In genomic region chr19:2551172-2551863, GRCh38 we compare ENCODE assay signal across 18 cellular contexts.
DNase-seq lines count a peak whose midpoint lies in the region; ATAC-seq, FAIRE-seq and TF ChIP-seq lines count a peak whose summit lies in the region.
"Had no signal": no experiment of that assay in that cellular context is flagged by ENCODE, and none has a peak within 500 bp of the region (broad histone marks: within the 10 kb centered on the region; RNA-seq: fewer than 3 reads in every experiment).

No MANE protein-coding gene starts in this region.

- H3K27ac ChIP-seq in layer of hippocampus (ENCODE audit: low read depth, low read length), result peak overlapping the region; percentile 71
- peak overlapping the region; percentile 93 for H3K27ac ChIP-seq in temporal lobe (ENCODE audit: low read depth, low read length)

- no peaks in the 10 kb centered on the region for H3K9me3 Mint-ChIP-seq in activated T-helper 17 cell treated with anti-CD3 and anti-CD28 coated beads, Interleukin-2, amount 50 U/mL, for 72 hours
- H3K9me3 Mint-ChIP-seq: activated CD4-positive, alpha-beta memory T cell treated with anti-CD3 and anti-CD28 coated beads for 36 hours; activated naive CD4-positive, alpha-beta T cell treated with anti-CD3 and anti-CD28 coated beads, Interleukin-2, amount 50 U/mL, for 72 hours; CD4-positive, alpha-beta memory T cell; immature natural killer cell had no signal

- intact Hi-C loops in Right ventricle myocardium inferior (cut with DNase I) (no loop called here), left ventricle myocardium superior (cut with micrococcal nuclease) (no loop called here)

- FAIRE-seq in GM12892 (lab: Jason Lieb, UNC), result no peak

- no peaks in the 10 kb centered on the region for H3K27me3 Mint-ChIP-seq in activated T-helper 17 cell treated with anti-CD3 and anti-CD28 coated beads, Interleukin-2, amount 50 U/mL, for 72 hours
- H3K27me3 Mint-ChIP-seq: activated CD4-positive, alpha-beta memory T cell treated with anti-CD3 and anti-CD28 coated beads for 36 hours; CD4-positive, alpha-beta memory T cell; naive thymus-derived CD4-positive, alpha-beta T cell had no signal

- ATAC-seq in Right ventricle myocardium inferior (no peak), left ventricle myocardium superior (no peak)
- ATAC-seq in activated T-helper 17 cell treated with anti-CD3 and anti-CD28 coated beads, Interleukin-2, amount 50 U/mL, for 72 hours (replicated peaks), result no peak
- ATAC-seq: activated naive CD4-positive, alpha-beta T cell treated with anti-CD3 and anti-CD28 coated beads, Interleukin-2, amount 50 U/mL, for 72 hours; naive thymus-derived CD4-positive, alpha-beta T cell had no signal

- no peak overlapping the region for H3K27ac Mint-ChIP-seq in activated T-helper 17 cell treated with anti-CD3 and anti-CD28 coated beads, Interleukin-2, amount 50 U/mL, for 72 hours
- H3K27ac Mint-ChIP-seq: activated CD4-positive, alpha-beta memory T cell treated with anti-CD3 and anti-CD28 coated beads for 36 hours; activated naive CD4-positive, alpha-beta T cell treated with anti-CD3 and anti-CD28 coated beads, Interleukin-2, amount 50 U/mL, for 72 hours; progenitor cell of endocrine pancreas had no signal

- TF ChIP-seq POLR2A in GM12892 (IDR thresholded peaks at IDR 0.05; ENCODE audit: low read depth, low read length), result no peak

- H3K4me1 Mint-ChIP-seq in activated T-helper 17 cell treated with anti-CD3 and anti-CD28 coated beads, Interleukin-2, amount 50 U/mL, for 72 hours, result peaks cover 17% of the 10 kb centered on the region

- H3K4me3 Mint-ChIP-seq in activated T-helper 17 cell treated with anti-CD3 and anti-CD28 coated beads, Interleukin-2, amount 50 U/mL, for 72 hours, result peak overlapping the region; percentile 49
- H3K4me3 Mint-ChIP-seq: activated CD4-positive, alpha-beta memory T cell treated with anti-CD3 and anti-CD28 coated beads for 36 hours had no signal

- no peaks in the 10 kb centered on the region for H3K27me3 ChIP-seq in layer of hippocampus (ENCODE audit: control insufficient read depth, insufficient read depth, low read length)
- H3K27me3 ChIP-seq: spleen, testis had no signal

- H3K36me3 Mint-ChIP-seq in activated T-helper 17 cell treated with anti-CD3 and anti-CD28 coated beads, Interleukin-2, amount 50 U/mL, for 72 hours (ENCODE audit: low read depth), result no peaks in the 10 kb centered on the region
- H3K36me3 Mint-ChIP-seq: activated naive CD4-positive, alpha-beta T cell treated with anti-CD3 and anti-CD28 coated beads, Interleukin-2, amount 50 U/mL, for 72 hours; CD4-positive, alpha-beta memory T cell; immature natural killer cell; naive thymus-derived CD4-positive, alpha-beta T cell had no signal

- DNase-seq in Right ventricle myocardium inferior (ENCODE audit: missing footprints) (peak; percentile 48), left ventricle myocardium superior (no peak), DMS153 (lab: John Stamatoyannopoulos, UW) (no peak), NCI-H510A treated with DMSO at 0.1 percent for 48 hours (lab: John Stamatoyannopoulos, UW) (no peak), GM12892 (ENCODE audit: insufficient read length) (no peak)
- DNase-seq: ACHN; activated CD4-positive, alpha-beta memory T cell treated with anti-CD3 and anti-CD28 coated beads for 36 hours; CD4-positive, alpha-beta memory T cell; naive thymus-derived CD4-positive, alpha-beta T cell; stimulated activated CD8-positive, alpha-beta memory T cell treated with anti-CD3 and anti-CD28 coated beads, Interleukin-4, amount 100 ng/mL, for 48 hours; testis had no signal
